1 cellular context compared by ENCODE assay signal in genomic region chr2:32404691-32405090, GRCh38.
TF ChIP-seq lines count a peak whose summit lies in the region.

No MANE protein-coding gene starts in this region.

TF ChIP-seq in HepG2, 621 proteins besides CTCF, POLR2A, EP300 and RAD21 (continued from another document):
- TF ChIP-seq HBP1 (CRISPR knock-in tag; IDR thresholded peaks at IDR 0.05; ENCODE audit: low read depth) (no peak), ZNF263 (CRISPR knock-in tag; IDR thresholded peaks at IDR 0.05) (peak; percentile 33; the same call in 1 of the 2 replicates), ZNF121 (CRISPR knock-in tag; IDR thresholded peaks at IDR 0.05) (peak; percentile 71)
